ENCODE assay signal across 8 cellular contexts in genomic region chr22:30288414-30289125, GRCh38. TPM values are rescaled to one million over a fixed set of nuclear protein-coding genes. Genes with fewer than 3 reads are reported as not detected.
A peak's percentile ranks its signal among the peaks of the same experiment; 100 is the strongest.
DNase-seq lines count a peak whose midpoint lies in the region; ATAC-seq and TF ChIP-seq lines count a peak whose summit lies in the region.

No MANE protein-coding gene starts in this region.

- H3K4me1 ChIP-seq in right lobe of liver (peaks cover 0 to 35% (median 19%) of the 10 kb centered on the region in 4 donors), tibial artery (peaks cover 17 to 52% (median 31%) of the 10 kb centered on the region in 4 donors)

- H3K9me3 ChIP-seq in right lobe of liver (no peaks in the 10 kb centered on the region), tibial artery (no peaks in the 10 kb centered on the region)

- TF ChIP-seq CTCF in astrocyte of the cerebellum (IDR thresholded peaks at IDR 0.05; ENCODE audit: low read depth, low read length, missing control alignments) (no peak), right lobe of liver (IDR thresholded peaks at IDR 0.05) (no peak), tibial artery (IDR thresholded peaks at IDR 0.05) (no peak)

- H3K27me3 ChIP-seq in right lobe of liver (no peaks in the 10 kb centered on the region), tibial artery (no peaks in the 10 kb centered on the region)

- no peak for DNase-seq in activated T-cell treated with anti-CD3 and anti-CD28 coated beads, Interleukin-2, amount 50 U/mL, for 24 hours
- no peak for DNase-seq in activated T-cell treated with anti-CD3 and anti-CD28 coated beads, Interleukin-2, amount 50 U/mL, for 48 hours
- DNase-seq in astrocyte of the cerebellum (ENCODE audit: low read depth) (no peak), right lobe of liver (peak in 1 of 3 donors; percentile 57), tibial artery (no peak), NCI-H526 treated with DMSO at 0.1 percent for 48 hours (lab: John Stamatoyannopoulos, UW) (no peak), KG1 (lab: John Stamatoyannopoulos, UW) (no peak)

- H3K4me3 Mint-ChIP-seq in activated T-cell treated with anti-CD3 and anti-CD28 coated beads, Interleukin-2, amount 50 U/mL, for 24 hours: peak overlapping the region; percentile 75

- H3K4me3 ChIP-seq in astrocyte of the cerebellum (ENCODE audit: low read depth, low read length) (peak overlapping the region; percentile 85), right lobe of liver (peak overlapping the region; percentile 61 to 84 (median 74)), tibial artery (peak overlapping the region; percentile 76 to 99)

- no peaks in the 10 kb centered on the region for H3K27me3 Mint-ChIP-seq in activated T-cell treated with anti-CD3 and anti-CD28 coated beads, Interleukin-2, amount 50 U/mL, for 24 hours

- TF ChIP-seq POLR2A in right lobe of liver (IDR thresholded peaks at IDR 0.05): no peak

- no peak overlapping the region for H3K27ac Mint-ChIP-seq in activated T-cell treated with anti-CD3 and anti-CD28 coated beads, Interleukin-2, amount 50 U/mL, for 24 hours

- H3K36me3 Mint-ChIP-seq in activated T-cell treated with anti-CD3 and anti-CD28 coated beads, Interleukin-2, amount 50 U/mL, for 24 hours (ENCODE audit: low read depth): peaks cover 19% of the 10 kb centered on the region

- H3K36me3 ChIP-seq in right lobe of liver (peaks cover 0 to 27% (median 8%) of the 10 kb centered on the region in 4 donors), tibial artery (peaks cover 24 to 55% (median 53%) of the 10 kb centered on the region in 3 donors)

- H3K9me3 Mint-ChIP-seq in activated T-cell treated with anti-CD3 and anti-CD28 coated beads, Interleukin-2, amount 50 U/mL, for 24 hours: no peaks in the 10 kb centered on the region

- peaks cover 34% of the 10 kb centered on the region for H3K4me1 Mint-ChIP-seq in activated T-cell treated with anti-CD3 and anti-CD28 coated beads, Interleukin-2, amount 50 U/mL, for 24 hours (ENCODE audit: low read depth)

- ATAC-seq in right lobe of liver: no peak
- ATAC-seq in HG03378 (IDR thresholded peaks at IDR 0.05; ENCODE audit: unreplicated experiment): no peak

- intact Hi-C loops in right lobe of liver (cut with DNase I): no loop called here
- intact Hi-C loops in tibial artery (cut with DNase I; ENCODE audit: low total_unique reads): loop anchor here (2.0 kb wide), 2 partner anchors 38 to 68 kb away; partner anchors contain the start of genes CCDC157, SF3A1 and TBC1D10A

- in situ Hi-C loops in astrocyte of the cerebellum (cut with HindIII; ENCODE audit: low sequenced_read_pairs): no loop called here

- H3K27ac ChIP-seq in right lobe of liver: peak overlapping the region; percentile 50 to 65 (median 65)
- peak overlapping the region; percentile 89 to 99 for H3K27ac ChIP-seq in tibial artery

- 18% methylated on average over 14 of the region's 27 CpGs for WGBS in right lobe of liver (ENCODE audit: insufficient coverage, low coverage, low lambda C conversion rate, missing lambda C conversion rate)

RNA-seq across cellular contexts. Expression of gene CASTOR1, which starts 0.7 kb away (rescaled TPM):
- 1 to 10 TPM in 5 of 6 experiments, under 1 TPM in 1; 0.86 to 8.6 (median 4.0) TPM for total RNA-seq in right lobe of liver

RNA-seq across cellular contexts. Expression of gene OSM, which starts 21.9 kb away (rescaled TPM):
- under 1 TPM in 4 of 6 experiments, not detected in 2; 0.10 to 0.75 (median 0.19) TPM for total RNA-seq in right lobe of liver

RNA-seq across cellular contexts. Expression of gene TBC1D10A, which starts 38.2 kb away (rescaled TPM):
- 10 to 100 TPM in 3 of 6 experiments, 1 to 10 TPM in 3; 6.6 to 12.6 (median 10.0) TPM for total RNA-seq in right lobe of liver

RNA-seq across cellular contexts. Expression of gene LIF, which starts 42.0 kb away (rescaled TPM):
- 1 to 10 TPM in 3 of 6 experiments, under 1 TPM in 1, not detected in 2; 0.15 to 2.0 (median 1.6) TPM for total RNA-seq in right lobe of liver
